Comparison of ENCODE assay signal across 29 cellular contexts in genomic region chr3:66538390-66538789, GRCh38.
"Had no signal": no experiment of that assay in that cellular context is flagged by ENCODE, and none has a peak within 500 bp of the region (broad histone marks: within the 10 kb centered on the region; RNA-seq: fewer than 3 reads in every experiment).

No MANE protein-coding gene starts in this region.

- H3K9me3 ChIP-seq: adrenal gland, body of pancreas, gastroesophageal sphincter, neutrophil, prostate gland, sigmoid colon, thyroid gland, upper lobe of right lung had no signal

- H3K4me3 Mint-ChIP-seq: activated naive CD4-positive, alpha-beta T cell treated with anti-CD3 and anti-CD28 coated beads for 36 hours; activated naive CD8-positive, alpha-beta T cell treated with anti-CD3 and anti-CD28 coated beads for 36 hours; activated T-helper 1 cell treated with anti-CD3 and anti-CD28 coated beads, Interleukin-12 subunit alpha, Interleukin-12 subunit beta, Interleukin-2, Interleukin-4 antibody, amounts not matched to agents 30 ng/mL and 10 ng/mL and 1 ng/mL, durations not matched to agents 14 hours and 24 hours and 36 hours; effector memory CD8-positive, alpha-beta T cell; mesothelial cell of epicardium; naive thymus-derived CD8-positive, alpha-beta T cell had no signal

- H3K4me1 ChIP-seq: adrenal gland, body of pancreas, prostate gland, sigmoid colon, thyroid gland, upper lobe of right lung had no signal

- H3K36me3 ChIP-seq: adrenal gland, cardiac muscle cell, gastroesophageal sphincter, neutrophil, prostate gland, sigmoid colon, thyroid gland, upper lobe of right lung had no signal

- H3K27me3 ChIP-seq: adrenal gland, body of pancreas, cardiac muscle cell, gastroesophageal sphincter, hepatocyte, neutrophil, sigmoid colon, thyroid gland, upper lobe of right lung had no signal

- H3K27ac ChIP-seq: adrenal gland, body of pancreas, cardiac muscle cell, coronary artery, gastroesophageal sphincter, hepatocyte, neutrophil, prostate gland, sigmoid colon, thyroid gland, upper lobe of right lung, VCaP had no signal

- H3K4me1 Mint-ChIP-seq: activated naive CD8-positive, alpha-beta T cell treated with anti-CD3 and anti-CD28 coated beads for 36 hours; naive thymus-derived CD8-positive, alpha-beta T cell had no signal

- H3K4me3 ChIP-seq: adrenal gland, body of pancreas, cardiac muscle cell, coronary artery, gastroesophageal sphincter, hepatocyte, prostate gland, sigmoid colon, thyroid gland, upper lobe of right lung had no signal

- H2AFZ ChIP-seq: hepatocyte had no signal

- DNase-seq: activated CD4-positive, alpha-beta T cell treated with anti-CD3 and anti-CD28 coated beads for 48 hours; activated CD4-positive, alpha-beta T cell treated with anti-CD3 and anti-CD28 coated beads, Interleukin-2, amount 50 U/mL, for 48 hours; activated CD8-positive, alpha-beta memory T cell treated with anti-CD3 and anti-CD28 coated beads for 24 hours; activated effector memory CD4-positive, alpha-beta T cell treated with anti-CD3 and anti-CD28 coated beads, Interleukin-2, amount 50 U/mL, for 16 hours; activated naive CD4-positive, alpha-beta T cell treated with anti-CD3 and anti-CD28 coated beads for 36 hours; activated naive CD8-positive, alpha-beta T cell treated with anti-CD3 and anti-CD28 coated beads for 36 hours; adrenal gland; aorta; body of pancreas; effector memory CD8-positive, alpha-beta T cell; left colon; mammary epithelial cell; naive thymus-derived CD8-positive, alpha-beta T cell; sigmoid colon; small intestine; stimulated activated CD4-positive, alpha-beta T cell treated with anti-CD3 and anti-CD28 coated beads, Interleukin-2, amount 100 ng/mL, for 24 hours; stimulated activated naive CD4-positive, alpha-beta T cell; T-helper 9 cell; thyroid gland; upper lobe of right lung had no signal

- H3K36me3 Mint-ChIP-seq: activated naive CD8-positive, alpha-beta T cell treated with anti-CD3 and anti-CD28 coated beads for 36 hours; mesothelial cell of epicardium; naive thymus-derived CD8-positive, alpha-beta T cell had no signal

- H3K9me3 Mint-ChIP-seq: activated T-helper 1 cell treated with anti-CD3 and anti-CD28 coated beads, Interleukin-12 subunit alpha, Interleukin-12 subunit beta, Interleukin-2, Interleukin-4 antibody, amounts not matched to agents 30 ng/mL and 10 ng/mL and 1 ng/mL, durations not matched to agents 14 hours and 24 hours and 36 hours; effector memory CD8-positive, alpha-beta T cell had no signal

- H3K27me3 Mint-ChIP-seq: activated naive CD8-positive, alpha-beta T cell treated with anti-CD3 and anti-CD28 coated beads for 36 hours; naive thymus-derived CD8-positive, alpha-beta T cell had no signal

- H3K27ac Mint-ChIP-seq: activated naive CD4-positive, alpha-beta T cell treated with anti-CD3 and anti-CD28 coated beads for 36 hours; activated naive CD8-positive, alpha-beta T cell treated with anti-CD3 and anti-CD28 coated beads for 36 hours; activated T-helper 1 cell treated with anti-CD3 and anti-CD28 coated beads, Interleukin-12 subunit alpha, Interleukin-12 subunit beta, Interleukin-2, Interleukin-4 antibody, amounts not matched to agents 30 ng/mL and 10 ng/mL and 1 ng/mL, durations not matched to agents 14 hours and 24 hours and 36 hours; effector memory CD8-positive, alpha-beta T cell; mesothelial cell of epicardium; naive thymus-derived CD8-positive, alpha-beta T cell had no signal
